In the genomic region with DNA sequence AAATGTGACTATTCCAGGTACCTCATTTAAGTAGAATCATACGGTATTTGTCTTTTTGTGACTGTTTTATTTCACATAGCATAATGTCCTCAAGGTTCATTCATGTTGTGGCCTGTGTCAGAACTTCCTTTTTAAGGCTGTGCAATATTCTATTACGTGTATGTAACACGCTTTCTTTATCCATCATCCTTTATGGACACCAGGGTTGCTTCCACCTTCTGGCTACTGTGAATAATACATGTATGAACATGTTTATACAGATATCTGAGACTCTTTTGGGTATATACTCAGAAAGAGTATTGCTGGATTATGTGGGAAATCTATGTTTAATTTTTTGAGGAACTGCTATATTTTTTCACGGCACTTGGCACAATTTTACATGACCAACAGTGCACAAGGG, we compare ENCODE assay signal across 1 cellular context.
TF ChIP-seq lines count a peak whose summit lies in the region.

No MANE protein-coding gene starts in this region.

TF ChIP-seq in GM23338, 12 proteins besides CTCF, POLR2A, EP300 and RAD21:
- TF ChIP-seq JUNB (IDR thresholded peaks at IDR 0.05; ENCODE audit: unreplicated experiment) (no peak), ETS1 (IDR thresholded peaks at IDR 0.05) (no peak), REST (IDR thresholded peaks at IDR 0.05; ENCODE audit: unreplicated experiment) (no peak), CREB1 (CRISPR knock-in tag; IDR thresholded peaks at IDR 0.05; ENCODE audit: low read depth) (no peak), POLR2AphosphoS5 (IDR thresholded peaks at IDR 0.05; ENCODE audit: low read depth) (no peak)
